ENCODE assay signal across 19 cellular contexts in genomic region chr2:198136142-198136541, GRCh38.
DNase-seq lines count a peak whose midpoint lies in the region; ATAC-seq and TF ChIP-seq lines count a peak whose summit lies in the region.
"Had no signal": no experiment of that assay in that cellular context is flagged by ENCODE, and none has a peak within 500 bp of the region (broad histone marks: within the 10 kb centered on the region; RNA-seq: fewer than 3 reads in every experiment).

No MANE protein-coding gene starts in this region.

- no peak for TF ChIP-seq RAD21 in SK-N-SH (IDR thresholded peaks at IDR 0.05; ENCODE audit: low read length)

- H3K36me3 ChIP-seq in SK-N-SH (replicated peaks in 1 of 2; ENCODE audit: control insufficient read depth in 1 of 2, insufficient read depth in 2 of 2, low read length in 1 of 2): peaks cover 0 to 6% of the 10 kb centered on the region in 2 experiments
- H3K36me3 ChIP-seq: BLaER1 had no signal

- peaks cover 12% of the 10 kb centered on the region for H3K4me1 Mint-ChIP-seq in glutamatergic neuron (ENCODE audit: low read depth, unreplicated experiment)
- H3K4me1 Mint-ChIP-seq in activated T-helper 1 cell treated with anti-CD3 and anti-CD28 coated beads, Interleukin-12 subunit alpha, Interleukin-12 subunit beta, Interleukin-2, Interleukin-4 antibody, amounts not matched to agents 30 ng/mL and 10 ng/mL and 1 ng/mL, durations not matched to agents 14 hours and 24 hours and 36 hours (ENCODE audit: low read depth): no peaks in the 10 kb centered on the region
- H3K4me1 Mint-ChIP-seq: B cell, GM23338, H9 had no signal

- H3K27ac Mint-ChIP-seq in glutamatergic neuron (ENCODE audit: unreplicated experiment): peak overlapping the region; percentile 50
- no peak overlapping the region for H3K27ac Mint-ChIP-seq in activated T-helper 1 cell treated with anti-CD3 and anti-CD28 coated beads, Interleukin-12 subunit alpha, Interleukin-12 subunit beta, Interleukin-2, Interleukin-4 antibody, amounts not matched to agents 30 ng/mL and 10 ng/mL and 1 ng/mL, durations not matched to agents 14 hours and 24 hours and 36 hours
- H3K27ac Mint-ChIP-seq: B cell; CD4-positive, CD25-positive, alpha-beta regulatory T cell; CD8-positive, alpha-beta T cell; GM23338; H9 had no signal

- H3K27ac ChIP-seq in SK-N-SH (ENCODE audit: low read depth in 2 of 2, low read length in 1 of 2) (peak overlapping the region; percentile 21 to 87; a peak in 3 of 4 replicates), substantia nigra (ENCODE audit: low read depth, low read length, poor library complexity, severe bottlenecking) (peak overlapping the region; percentile 75)
- H3K27ac ChIP-seq: 22Rv1, BLaER1, C4-2B had no signal

- POLR2A ChIA-PET in SK-N-SH (lab: Yijun Ruan, JAX): no interaction called here

- H3K9me3 ChIP-seq in SK-N-SH: no peaks in the 10 kb centered on the region
- H3K9me3 ChIP-seq: BLaER1, Caco-2 had no signal

- DNase-seq in SK-N-SH (no peak), glutamatergic neuron (no peak), substantia nigra (lab: John Stamatoyannopoulos, UW) (no peak), ureter (ENCODE audit: low spot score) (no peak), cerebellum (ENCODE audit: low spot score) (no peak)
- DNase-seq in activated T-helper 1 cell treated with anti-CD3 and anti-CD28 coated beads, Interleukin-12 subunit alpha, Interleukin-12 subunit beta, Interleukin-2, Interleukin-4 antibody, amounts not matched to agents 30 ng/mL and 10 ng/mL and 1 ng/mL, durations not matched to agents 14 hours and 24 hours and 36 hours (ENCODE audit: low spot score): no peak
- DNase-seq: Caco-2; CD4-positive, CD25-positive, alpha-beta regulatory T cell; CD8-positive, alpha-beta T cell; DMS153; DND-41; H9 had no signal

- no peak overlapping the region for H3K4me2 ChIP-seq in SK-N-SH
- H3K4me2 ChIP-seq: BLaER1, GM23338 had no signal

- CTCF ChIA-PET in SK-N-SH (lab: Yijun Ruan, JAX): interaction anchor here (0.7 to 2.7 kb wide), 6 partner anchors 9 to 161 kb away, joined by 3 to 15 read pairs (median 5); no protein-coding TSS in a partner anchor

- H4K20me1 ChIP-seq in SK-N-SH (ENCODE audit: insufficient read depth): 0 out of 2 replicates have a peak, but pooled peaks cover 3% of the 10 kb centered on the region
- H4K20me1 ChIP-seq: BLaER1 had no signal

- WGBS in SK-N-SH (ENCODE audit: low lambda C conversion rate): 65% methylated on average over 2 of the region's 2 CpGs

- no peak overlapping the region for H3K4me3 ChIP-seq in SK-N-SH (ENCODE audit: low read depth in 2 of 2, low read length in 1 of 2)
- H3K4me3 ChIP-seq: BLaER1, GM23338 had no signal

- H3K27me3 ChIP-seq in SK-N-SH (ENCODE audit: insufficient read depth): no peaks in the 10 kb centered on the region
- H3K27me3 ChIP-seq: BLaER1 had no signal

- no peaks in the 10 kb centered on the region for H3K79me2 ChIP-seq in SK-N-SH (ENCODE audit: insufficient read depth)

- H3K4me3 Mint-ChIP-seq in glutamatergic neuron (ENCODE audit: unreplicated experiment): no peak overlapping the region
- no peak overlapping the region for H3K4me3 Mint-ChIP-seq in activated T-helper 1 cell treated with anti-CD3 and anti-CD28 coated beads, Interleukin-12 subunit alpha, Interleukin-12 subunit beta, Interleukin-2, Interleukin-4 antibody, amounts not matched to agents 30 ng/mL and 10 ng/mL and 1 ng/mL, durations not matched to agents 14 hours and 24 hours and 36 hours
- H3K4me3 Mint-ChIP-seq: B cell; CD4-positive, CD25-positive, alpha-beta regulatory T cell; CD8-positive, alpha-beta T cell; GM23338; H9 had no signal

- TF ChIP-seq CTCF in SK-N-SH (IDR thresholded peaks at IDR 0.05): no peak
- TF ChIP-seq CTCF in glutamatergic neuron (IDR thresholded peaks at IDR 0.05; ENCODE audit: partially characterized antibody, unreplicated experiment): no peak

- no peak overlapping the region for H2AFZ ChIP-seq in SK-N-SH (ENCODE audit: low read depth)
- H2AFZ ChIP-seq: GM23338 had no signal

- TF ChIP-seq EP300 in SK-N-SH (IDR thresholded peaks at IDR 0.05; ENCODE audit: borderline replicate concordance in 1 of 2, low read depth in 1 of 2, low read length in 1 of 2): no peak

- H3F3A ChIP-seq in SK-N-SH (replicated peaks; ENCODE audit: insufficient read depth): peaks cover 14% of the 10 kb centered on the region

- H3K9me2 ChIP-seq in SK-N-SH: no peaks in the 10 kb centered on the region

- intact Hi-C loops in activated T-helper 1 cell treated with anti-CD3 and anti-CD28 coated beads, Interleukin-12 subunit alpha, Interleukin-12 subunit beta, Interleukin-2, Interleukin-4 antibody, amounts not matched to agents 30 ng/mL and 10 ng/mL and 1 ng/mL, durations not matched to agents 14 hours and 24 hours and 36 hours (cut with micrococcal nuclease): no loop called here

- peaks cover 8 to 15% of the 10 kb centered on the region in 2 experiments; a peak in 2 of 4 replicates for H3K4me1 ChIP-seq in SK-N-SH (ENCODE audit: control insufficient read depth in 1 of 2, insufficient read depth in 2 of 2, low read depth in 1 of 2, low read length in 1 of 2)
- H3K4me1 ChIP-seq: BLaER1, Caco-2 had no signal

- ATAC-seq in SK-N-SH treated with all-trans-retinoic acid at 6 μM for 48 hours: no peak
- ATAC-seq: CD8-positive, alpha-beta T cell; GM23338; HCT116 had no signal

- H3K9me3 Mint-ChIP-seq in glutamatergic neuron (ENCODE audit: unreplicated experiment): no peaks in the 10 kb centered on the region
- no peaks in the 10 kb centered on the region for H3K9me3 Mint-ChIP-seq in activated T-helper 1 cell treated with anti-CD3 and anti-CD28 coated beads, Interleukin-12 subunit alpha, Interleukin-12 subunit beta, Interleukin-2, Interleukin-4 antibody, amounts not matched to agents 30 ng/mL and 10 ng/mL and 1 ng/mL, durations not matched to agents 14 hours and 24 hours and 36 hours
- H3K9me3 Mint-ChIP-seq: CD8-positive, alpha-beta T cell; GM23338; H9 had no signal

- H3K36me3 Mint-ChIP-seq in glutamatergic neuron (ENCODE audit: unreplicated experiment): no peaks in the 10 kb centered on the region
- no peaks in the 10 kb centered on the region for H3K36me3 Mint-ChIP-seq in activated T-helper 1 cell treated with anti-CD3 and anti-CD28 coated beads, Interleukin-12 subunit alpha, Interleukin-12 subunit beta, Interleukin-2, Interleukin-4 antibody, amounts not matched to agents 30 ng/mL and 10 ng/mL and 1 ng/mL, durations not matched to agents 14 hours and 24 hours and 36 hours (ENCODE audit: low read depth)
- H3K36me3 Mint-ChIP-seq: CD8-positive, alpha-beta T cell had no signal

- peaks cover 2% of the 10 kb centered on the region for H3K27me3 Mint-ChIP-seq in glutamatergic neuron (ENCODE audit: unreplicated experiment)
- peaks cover under 1% of the 10 kb centered on the region for H3K27me3 Mint-ChIP-seq in activated T-helper 1 cell treated with anti-CD3 and anti-CD28 coated beads, Interleukin-12 subunit alpha, Interleukin-12 subunit beta, Interleukin-2, Interleukin-4 antibody, amounts not matched to agents 30 ng/mL and 10 ng/mL and 1 ng/mL, durations not matched to agents 14 hours and 24 hours and 36 hours (ENCODE audit: insufficient read depth)
- H3K27me3 Mint-ChIP-seq: CD4-positive, CD25-positive, alpha-beta regulatory T cell had no signal

- H3K9ac ChIP-seq in SK-N-SH: no peak overlapping the region
- H3K9ac ChIP-seq: BLaER1 had no signal

TF ChIP-seq in SK-N-SH, 30 proteins besides CTCF, POLR2A, EP300 and RAD21:
- TF ChIP-seq SMC3 (IDR thresholded peaks at IDR 0.05; ENCODE audit: low read depth, low read length) (no peak), TEAD4 (IDR thresholded peaks at IDR 0.05; ENCODE audit: borderline replicate concordance, insufficient read depth) (no peak), RXRA (IDR thresholded peaks at IDR 0.05; ENCODE audit: borderline replicate concordance, low read depth) (no peak), TAF1 (IDR thresholded peaks at IDR 0.05; ENCODE audit: borderline replicate concordance, low read depth, low read length) (no peak)

TF ChIP-seq in SK-N-SH treated with all-trans-retinoic acid at 6 μM for 48 hours, 23 proteins besides CTCF, POLR2A, EP300 and RAD21:
- TF ChIP-seq TCF4 (CRISPR knock-in tag; IDR thresholded peaks at IDR 0.05; ENCODE audit: borderline replicate concordance): no peak
- TF ChIP-seq TOX (CRISPR knock-in tag; IDR thresholded peaks at IDR 0.05; ENCODE audit: borderline replicate concordance): no peak
- TF ChIP-seq SNAI2 (CRISPR knock-in tag; IDR thresholded peaks at IDR 0.05): no peak
